ENCODE assay signal across 8 cellular contexts in the genomic region with DNA sequence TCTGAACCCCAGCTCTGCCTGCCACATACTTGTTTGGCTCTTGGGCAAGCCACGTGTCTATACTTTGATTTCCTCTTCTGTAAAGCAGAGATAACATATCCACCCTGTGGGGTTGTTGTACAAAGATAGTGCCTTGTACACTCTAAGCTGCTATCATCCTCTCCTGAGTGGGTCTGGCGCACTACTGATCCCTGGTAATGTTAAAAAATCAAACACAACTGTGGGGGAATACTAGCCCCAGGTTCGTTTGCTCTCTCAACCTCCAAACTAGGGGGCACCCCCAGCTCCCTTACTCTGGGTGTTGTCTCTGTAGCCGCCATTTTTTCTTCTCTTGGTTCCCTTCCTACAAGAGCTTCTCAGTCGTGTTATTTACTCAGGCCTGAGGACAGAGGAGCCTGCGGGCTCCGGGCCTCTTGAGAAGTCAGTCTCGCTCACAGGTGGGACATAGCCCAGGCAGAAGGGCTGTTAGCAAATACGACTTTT. TPM values are rescaled to one million over a fixed set of nuclear protein-coding genes. Genes with fewer than 3 reads are reported as not detected.
DNase-seq lines count a peak whose midpoint lies in the region; ATAC-seq, FAIRE-seq and TF ChIP-seq lines count a peak whose summit lies in the region.

No MANE protein-coding gene starts in this region.

- TF ChIP-seq EP300 in A549 (IDR thresholded peaks at IDR 0.05), result no peak

- POLR2A ChIA-PET in A549 (lab: Yijun Ruan, JAX), result interaction anchor here (1.1 kb wide), 1 partner anchor 31 kb away, joined by 3 read pairs; no protein-coding TSS in a partner anchor

- WGBS in A549 (ENCODE audit: missing lambda C conversion rate), result 75% methylated on average over 9 of the region's 9 CpGs
- WGBS in lung, 2 donors, result 46 to 56% methylated on average over 9 of the region's 9 CpGs

- H3K9me3 Mint-ChIP-seq in activated naive CD8-positive, alpha-beta T cell treated with anti-CD3 and anti-CD28 coated beads for 36 hours, result no peaks in the 10 kb centered on the region

- no peak for FAIRE-seq in A549 (lab: Jason Lieb, UNC)

- peak overlapping the region; percentile 68 for H3K4me3 ChIP-seq in A549
- peak overlapping the region; percentile 69 for H3K4me3 ChIP-seq in HL-60 (replicated peaks; ENCODE audit: insufficient read depth, low read length)
- H3K4me3 ChIP-seq in lung, result peak overlapping the region; percentile 27

- peak overlapping the region; percentile 94 for H3K27ac Mint-ChIP-seq in activated naive CD8-positive, alpha-beta T cell treated with anti-CD3 and anti-CD28 coated beads for 36 hours

- H3K36me3 Mint-ChIP-seq in activated naive CD8-positive, alpha-beta T cell treated with anti-CD3 and anti-CD28 coated beads for 36 hours, result peaks cover 28% of the 10 kb centered on the region

- peaks cover 4% of the 10 kb centered on the region for H3K27me3 Mint-ChIP-seq in activated naive CD8-positive, alpha-beta T cell treated with anti-CD3 and anti-CD28 coated beads for 36 hours

- ATAC-seq in A549 (no peak), lung (ENCODE audit: insufficient read depth, low FRiP score) (no peak), HG03439 (IDR thresholded peaks at IDR 0.05; ENCODE audit: unreplicated experiment) (no peak), GM18868 (IDR thresholded peaks at IDR 0.05; ENCODE audit: unreplicated experiment) (no peak), GM19328 (IDR thresholded peaks at IDR 0.05; ENCODE audit: unreplicated experiment) (no peak)

- H3K4me1 ChIP-seq in A549 (peaks cover 5% of the 10 kb centered on the region; the same call in 2 of the 3 replicates), lung (ENCODE audit: control insufficient read depth in 2 of 2, insufficient read depth in 2 of 2, low read length in 2 of 2) (peaks cover 0 to 12% of the 10 kb centered on the region in 2 donors)

- CTCF ChIA-PET in A549 (lab: Yijun Ruan, JAX), result interaction anchor here (1.2 to 2.3 kb wide), 5 partner anchors 9 to 120 kb away, joined by 5 to 7 read pairs (median 5); partner anchors contain the start of gene YKT6

- no peak for TF ChIP-seq POLR2A in A549 (IDR thresholded peaks at IDR 0.05; ENCODE audit: low read length)

- DNase-seq in A549 (ENCODE audit: low read depth in 1 of 2, low spot score in 1 of 2), result no peak
- DNase-seq in HL-60 (ENCODE audit: low read depth in 1 of 2, low spot score in 1 of 2), result peak in 1 of 2 experiments; percentile 35
- no peak for DNase-seq in activated naive CD8-positive, alpha-beta T cell treated with anti-CD3 and anti-CD28 coated beads for 36 hours
- no peak for DNase-seq in lung (ENCODE audit: low spot score)
- no peak for DNase-seq in COLO668 (lab: John Stamatoyannopoulos, UW; ENCODE audit: unreplicated experiment)

- TF ChIP-seq RAD21 in A549 (conservative IDR thresholded peaks at IDR 0.05 in 1 of 2, IDR thresholded peaks at IDR 0.05 in 1 of 2), result no peak

- H3K36me3 ChIP-seq in lung (ENCODE audit: control insufficient read depth in 2 of 2, insufficient read depth in 2 of 2, low read length in 2 of 2), result peaks cover 0 to 40% of the 10 kb centered on the region in 2 donors

- peak overlapping the region; percentile 84 for H3K4me3 Mint-ChIP-seq in activated naive CD8-positive, alpha-beta T cell treated with anti-CD3 and anti-CD28 coated beads for 36 hours

- H3K9me3 ChIP-seq in A549 (no peaks in the 10 kb centered on the region), lung (ENCODE audit: control insufficient read depth in 2 of 2, insufficient read depth in 1 of 2, low read length in 1 of 2) (peaks cover 0 to 3% of the 10 kb centered on the region in 2 donors)

- peak overlapping the region in 1 of 2 experiments; percentile 94; a peak in 3 of 6 replicates for H3K27ac ChIP-seq in A549
- peak overlapping the region; percentile 81 for H3K27ac ChIP-seq in HL-60 (replicated peaks)
- H3K27ac ChIP-seq in lung (ENCODE audit: low read depth in 1 of 2, low read length in 1 of 2), result peak overlapping the region; percentile 58 to 92

- TF ChIP-seq CTCF in A549 (IDR thresholded peaks at IDR 0.05), result no peak
- TF ChIP-seq CTCF in HL-60 (IDR thresholded peaks at IDR 0.05; ENCODE audit: insufficient read depth, low read length), result no peak
- no peak for TF ChIP-seq CTCF in lung (IDR thresholded peaks at IDR 0.05; ENCODE audit: control extremely low read depth, extremely low read depth)

- H3K4me1 Mint-ChIP-seq in activated naive CD8-positive, alpha-beta T cell treated with anti-CD3 and anti-CD28 coated beads for 36 hours, result peaks cover 36% of the 10 kb centered on the region

- no peaks in the 10 kb centered on the region for H3K27me3 ChIP-seq in HL-60 (ENCODE audit: insufficient read depth, poor library complexity, severe bottlenecking)
- no peaks in the 10 kb centered on the region for H3K27me3 ChIP-seq in lung (ENCODE audit: control insufficient read depth, insufficient read depth)

- H3K4me2 ChIP-seq in A549, result peak overlapping the region; percentile 74

TF ChIP-seq in A549, 52 proteins besides CTCF, POLR2A, EP300 and RAD21 (continues in another document):
- no peak for TF ChIP-seq HDAC2 (IDR thresholded peaks at IDR 0.05)
- TF ChIP-seq, protein P1, sequence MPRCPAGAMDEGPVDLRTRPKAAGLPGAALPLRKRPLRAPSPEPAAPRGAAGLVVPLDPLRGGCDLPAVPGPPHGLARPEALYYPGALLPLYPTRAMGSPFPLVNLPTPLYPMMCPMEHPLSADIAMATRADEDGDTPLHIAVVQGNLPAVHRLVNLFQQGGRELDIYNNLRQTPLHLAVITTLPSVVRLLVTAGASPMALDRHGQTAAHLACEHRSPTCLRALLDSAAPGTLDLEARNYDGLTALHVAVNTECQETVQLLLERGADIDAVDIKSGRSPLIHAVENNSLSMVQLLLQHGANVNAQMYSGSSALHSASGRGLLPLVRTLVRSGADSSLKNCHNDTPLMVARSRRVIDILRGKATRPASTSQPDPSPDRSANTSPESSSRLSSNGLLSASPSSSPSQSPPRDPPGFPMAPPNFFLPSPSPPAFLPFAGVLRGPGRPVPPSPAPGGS (IDR thresholded peaks at IDR 0.05), result no peak
- TF ChIP-seq MAFK (IDR thresholded peaks at IDR 0.05; ENCODE audit: partially characterized antibody), result no peak
- TF ChIP-seq FOSL2 (IDR thresholded peaks at IDR 0.05), result no peak
- TF ChIP-seq FOSL2 (CRISPR knock-in tag; IDR thresholded peaks at IDR 0.05), result no peak
- no peak for TF ChIP-seq ZC3H11A (IDR thresholded peaks at IDR 0.05)
- TF ChIP-seq HOXA7 (CRISPR knock-in tag; IDR thresholded peaks at IDR 0.05), result no peak
- no peak for TF ChIP-seq MYC (IDR thresholded peaks at IDR 0.05; ENCODE audit: borderline replicate concordance, low read length)
- no peak for TF ChIP-seq FOXS1 (CRISPR knock-in tag; IDR thresholded peaks at IDR 0.05)
- TF ChIP-seq POLR2AphosphoS2 (conservative IDR thresholded peaks at IDR 0.05; ENCODE audit: low read length), result no peak
- TF ChIP-seq ZFP36 (IDR thresholded peaks at IDR 0.05; ENCODE audit: borderline replicate concordance, partially characterized antibody), result no peak
- no peak for TF ChIP-seq NFE2L2 (conservative IDR thresholded peaks at IDR 0.05; ENCODE audit: low read length)

RNA-seq across cellular contexts. Expression of gene POLM, which starts 1.0 kb away (rescaled TPM):
- polyA plus RNA-seq in A549 (2011; rRNA removed) (4.6 and 6.4 TPM in 2 replicates), A549 (2017; fragmentation: RNase III; extraction: RNeasy Plus Mini Kit Qiagen cat#74134 plus additional on column Dnase treatment) (5.5 to 7.3 TPM (median 6.6 TPM) in 3 replicates), lung (10 to 100 TPM; 17.9 to 19.1 TPM)
- polyA plus RNA-seq in A549 (2012; cell fraction: cytosol; rRNA removed), result 5.3 and 6.1 TPM in 2 replicates
- polyA plus RNA-seq in A549 (2012; cell fraction: nucleus; rRNA removed), result 25.0 and 32.7 TPM in 2 replicates
- polyA minus RNA-seq in A549 (2011; rRNA and poly(A)+ RNA removed), result 8.1 and 13.8 TPM in 2 replicates
- 10 to 100 TPM; 32.5 to 35.2 TPM for total RNA-seq in activated naive CD8-positive, alpha-beta T cell treated with anti-CD3 and anti-CD28 coated beads for 36 hours
- total RNA-seq in lung, result 10 to 100 TPM; 27.9 to 35.8 TPM

RNA-seq across cellular contexts. Expression of gene PGAM2, which starts 15.9 kb away (rescaled TPM):
- polyA plus RNA-seq in A549 (2011; rRNA removed), result not detected in 2 replicates
- polyA plus RNA-seq in A549 (2012; cell fraction: cytosol; rRNA removed), result not detected in 2 replicates
- polyA plus RNA-seq in A549 (2012; cell fraction: nucleus; rRNA removed), result 0.29 and 0.37 TPM in 2 replicates
- polyA plus RNA-seq in A549 (2017; fragmentation: RNase III; extraction: RNeasy Plus Mini Kit Qiagen cat#74134 plus additional on column Dnase treatment), result not detected in 3 replicates
- polyA minus RNA-seq in A549 (2011; rRNA and poly(A)+ RNA removed), result not detected in 2 replicates
- under 1 TPM; 0.34 to 0.43 TPM for total RNA-seq in activated naive CD8-positive, alpha-beta T cell treated with anti-CD3 and anti-CD28 coated beads for 36 hours
- total RNA-seq in lung, result under 1 TPM in 1 of 2 donors, not detected in 1; 0.85 TPM
- polyA plus RNA-seq in lung, result under 1 TPM; 0.63 to 0.83 TPM

RNA-seq across cellular contexts. Expression of gene AEBP1, which starts 22.8 kb away (rescaled TPM):
- not detected in 2 replicates for polyA plus RNA-seq in A549 (2011; rRNA removed)
- polyA plus RNA-seq in A549 (2012; cell fraction: cytosol; rRNA removed), result not detected in 2 replicates
- polyA plus RNA-seq in A549 (2012; cell fraction: nucleus; rRNA removed), result 0.02 TPM in 1 of 2 replicates, not detected in the other
- polyA plus RNA-seq in A549 (2017; fragmentation: RNase III; extraction: RNeasy Plus Mini Kit Qiagen cat#74134 plus additional on column Dnase treatment), result not detected in 3 replicates
- polyA minus RNA-seq in A549 (2011; rRNA and poly(A)+ RNA removed), result not detected in 2 replicates
- total RNA-seq in activated naive CD8-positive, alpha-beta T cell treated with anti-CD3 and anti-CD28 coated beads for 36 hours, result 10 to 100 TPM; 32.6 to 38.3 TPM
- total RNA-seq in lung, result 100 to 1,000 TPM in 1 of 2 donors, 10 to 100 TPM in 1; 43.4 to 124 TPM
- polyA plus RNA-seq in lung, result 10 to 100 TPM; 68.3 to 69.0 TPM

RNA-seq across cellular contexts. Expression of gene DBNL, which starts 36.8 kb away (rescaled TPM):
- polyA plus RNA-seq in A549 (2011; rRNA removed) (41.8 and 41.9 TPM in 2 replicates), A549 (2017; fragmentation: RNase III; extraction: RNeasy Plus Mini Kit Qiagen cat#74134 plus additional on column Dnase treatment) (85.0 to 95.9 TPM (median 95.0 TPM) in 3 replicates), lung (100 to 1,000 TPM in 1 of 2 donors, 10 to 100 TPM in 1; 89.3 to 209 TPM)
- 80.7 and 99.5 TPM in 2 replicates for polyA plus RNA-seq in A549 (2012; cell fraction: cytosol; rRNA removed)
- 97.5 and 115 TPM in 2 replicates for polyA plus RNA-seq in A549 (2012; cell fraction: nucleus; rRNA removed)
- 52.4 and 62.9 TPM in 2 replicates for polyA minus RNA-seq in A549 (2011; rRNA and poly(A)+ RNA removed)
- 100 to 1,000 TPM; 131 to 136 TPM for total RNA-seq in activated naive CD8-positive, alpha-beta T cell treated with anti-CD3 and anti-CD28 coated beads for 36 hours
- total RNA-seq in lung, result 100 to 1,000 TPM in 1 of 2 donors, 10 to 100 TPM in 1; 65.9 to 144 TPM

RNA-seq across cellular contexts. Expression of gene POLD2, which starts 42.0 kb away (rescaled TPM):
- polyA plus RNA-seq in A549 (2011; rRNA removed), result 126 and 132 TPM in 2 replicates
- 266 and 297 TPM in 2 replicates for polyA plus RNA-seq in A549 (2012; cell fraction: cytosol; rRNA removed)
- 269 and 274 TPM in 2 replicates for polyA plus RNA-seq in A549 (2012; cell fraction: nucleus; rRNA removed)
- 138 TPM in 3 replicates for polyA plus RNA-seq in A549 (2017; fragmentation: RNase III; extraction: RNeasy Plus Mini Kit Qiagen cat#74134 plus additional on column Dnase treatment)
- polyA minus RNA-seq in A549 (2011; rRNA and poly(A)+ RNA removed), result 62.7 and 104 TPM in 2 replicates
- 100 to 1,000 TPM; 287 to 296 TPM for total RNA-seq in activated naive CD8-positive, alpha-beta T cell treated with anti-CD3 and anti-CD28 coated beads for 36 hours
- 10 to 100 TPM; 48.8 to 90.7 TPM for total RNA-seq in lung
- polyA plus RNA-seq in lung, result 10 to 100 TPM; 61.9 to 80.7 TPM
